In the genomic region with DNA sequence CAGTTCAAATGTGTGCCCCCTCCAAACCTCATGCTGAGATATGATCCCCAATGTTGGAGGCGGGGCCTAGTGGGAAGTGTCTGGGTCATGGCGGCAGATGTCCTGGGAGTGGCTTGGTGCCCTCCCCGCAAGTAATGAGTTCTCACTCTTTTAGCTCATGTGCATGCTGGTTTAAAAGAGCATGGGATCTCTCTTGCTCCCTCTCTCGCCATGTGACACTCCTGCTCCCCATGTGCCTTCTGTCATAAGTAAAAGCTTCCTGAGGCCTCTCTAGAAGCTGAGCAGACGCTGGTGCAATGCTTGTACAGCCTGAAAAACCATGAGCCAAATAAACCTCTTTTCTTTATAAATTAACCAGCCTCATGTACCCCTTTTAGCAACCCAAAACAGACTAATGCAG, we compare ENCODE assay signal across 22 cellular contexts.
DNase-seq lines count a peak whose midpoint lies in the region; ATAC-seq and TF ChIP-seq lines count a peak whose summit lies in the region.
"Had no signal": no experiment of that assay in that cellular context is flagged by ENCODE, and none has a peak within 500 bp of the region (broad histone marks: within the 10 kb centered on the region; RNA-seq: fewer than 3 reads in every experiment).

No MANE protein-coding gene starts in this region.

- H4K91ac ChIP-seq in trophoblast cell (ENCODE audit: low read depth, low read length): no peak overlapping the region

- H2BK120ac ChIP-seq in trophoblast cell (ENCODE audit: insufficient read depth, low read length, poor library complexity): no peak overlapping the region

- H3K27ac Mint-ChIP-seq in activated CD4-positive, alpha-beta T cell treated with anti-CD3 and anti-CD28 coated beads, Interleukin-2, amount 10 ng/mL, durations not matched to agents 24 days and 14 days: peak overlapping the region; percentile 41
- H3K27ac Mint-ChIP-seq in endothelial cell (ENCODE audit: unreplicated experiment): peak overlapping the region; percentile 8

- DNase-seq in activated CD4-positive, alpha-beta T cell treated with anti-CD3 and anti-CD28 coated beads, Interleukin-2, amount 10 ng/mL, durations not matched to agents 24 days and 14 days: no peak
- no peak for DNase-seq in activated CD4-positive, alpha-beta T cell treated with anti-CD3 and anti-CD28 coated beads, Interleukin-2, amount 50 U/mL, for 4 hours
- DNase-seq in NCI-H82 treated with DMSO at 0.1 percent for 48 hours (lab: John Stamatoyannopoulos, UW; ENCODE audit: unreplicated experiment): peak; percentile 83
- no peak for DNase-seq in endothelial cell (ENCODE audit: low spot score)
- no peak for DNase-seq in trophoblast cell
- DNase-seq in central memory CD4-positive, alpha-beta T cell: no peak
- DNase-seq in NCI-H1694 (lab: John Stamatoyannopoulos, UW): no peak
- DNase-seq: BE2C; Caco-2; CD4-positive, CD25-positive, alpha-beta regulatory T cell; H7; IMR-90; Karpas-422; NCI-H1048; NCI-H1436; NCI-H2081; NCI-H526; NK-92 treated with Interleukin-12 subunit alpha and Interleukin-12 subunit beta, amount 100 ng/mL, for 24 hours; Peyer's patch; SW 1271 had no signal

- H3K23ac ChIP-seq in trophoblast cell (ENCODE audit: low read length): no peak overlapping the region

- no peak overlapping the region for H2AK5ac ChIP-seq in trophoblast cell (ENCODE audit: low read length)

- intact Hi-C loops in activated CD4-positive, alpha-beta T cell treated with anti-CD3 and anti-CD28 coated beads, Interleukin-2, amount 10 ng/mL, durations not matched to agents 24 days and 14 days (cut with micrococcal nuclease): no loop called here

- H3K4ac ChIP-seq in trophoblast cell (ENCODE audit: low read depth, low read length): peak overlapping the region; percentile 47

- H3K14ac ChIP-seq in trophoblast cell (ENCODE audit: low read length): no peak overlapping the region

- H3K9ac ChIP-seq in trophoblast cell (ENCODE audit: low read length): no peak overlapping the region

- H4K8ac ChIP-seq in trophoblast cell (ENCODE audit: low read depth, low read length): no peak overlapping the region

- no peak overlapping the region for H3K4me2 ChIP-seq in trophoblast cell (ENCODE audit: low read length)

- no peak for ATAC-seq in GM19328 (IDR thresholded peaks at IDR 0.05; ENCODE audit: unreplicated experiment)

- no peak for TF ChIP-seq CTCF in endothelial cell (IDR thresholded peaks at IDR 0.05; ENCODE audit: unreplicated experiment)

- H2AFZ ChIP-seq in trophoblast cell (ENCODE audit: insufficient read depth, low read length, poor library complexity): no peak overlapping the region

- no peaks in the 10 kb centered on the region for H3K9me3 ChIP-seq in trophoblast cell (ENCODE audit: insufficient read depth, low read depth, low read length)
- H3K9me3 ChIP-seq: BE2C, Caco-2, Peyer's patch, SJSA1 had no signal

- H3K27me3 ChIP-seq in trophoblast cell (ENCODE audit: insufficient read depth, low read length): no peaks in the 10 kb centered on the region
- H3K27me3 ChIP-seq: BE2C, Peyer's patch, SJSA1 had no signal

- H3K27ac ChIP-seq in trophoblast cell (ENCODE audit: low read depth, low read length): no peak overlapping the region
- H3K27ac ChIP-seq: Peyer's patch, SJSA1 had no signal

- H2BK12ac ChIP-seq in trophoblast cell (ENCODE audit: low read length): no peak overlapping the region

- H3K4me3 ChIP-seq in trophoblast cell (ENCODE audit: low read depth, low read length): no peak overlapping the region
- H3K4me3 ChIP-seq: Peyer's patch, SJSA1 had no signal

- peaks cover 0 to 2% of the 10 kb centered on the region in 2 experiments for H3K36me3 ChIP-seq in trophoblast cell (ENCODE audit: control insufficient read depth in 1 of 2, insufficient read depth in 2 of 2, low read length in 2 of 2)
- H3K36me3 ChIP-seq: BE2C, Peyer's patch had no signal

- H2BK5ac ChIP-seq in trophoblast cell (ENCODE audit: low read depth, low read length, poor library complexity): no peak overlapping the region

- peaks cover 0 to 3% of the 10 kb centered on the region in 2 experiments for H3K4me1 ChIP-seq in trophoblast cell (ENCODE audit: control insufficient read depth in 1 of 2, insufficient read depth in 2 of 2, low read length in 2 of 2)
- H3K4me1 ChIP-seq: Caco-2, SJSA1 had no signal

- no peaks in the 10 kb centered on the region for H3K36me3 Mint-ChIP-seq in activated CD4-positive, alpha-beta T cell treated with anti-CD3 and anti-CD28 coated beads, Interleukin-2, amount 10 ng/mL, durations not matched to agents 24 days and 14 days (ENCODE audit: low read depth)
- H3K36me3 Mint-ChIP-seq in endothelial cell (ENCODE audit: low read depth, unreplicated experiment): peaks cover 3% of the 10 kb centered on the region

- WGBS in trophoblast cell (ENCODE audit: extremely low coverage, insufficient coverage, insufficient read length): no CpG with 5 or more reads among the region's 5 CpGs

- no peak overlapping the region for H4K12ac ChIP-seq in trophoblast cell (ENCODE audit: low read depth, low read length)

- H3K9me3 Mint-ChIP-seq in activated CD4-positive, alpha-beta T cell treated with anti-CD3 and anti-CD28 coated beads, Interleukin-2, amount 10 ng/mL, durations not matched to agents 24 days and 14 days: no peaks in the 10 kb centered on the region
- H3K9me3 Mint-ChIP-seq in endothelial cell (ENCODE audit: unreplicated experiment): no peaks in the 10 kb centered on the region
- H3K9me3 Mint-ChIP-seq: CD4-positive, CD25-positive, alpha-beta regulatory T cell had no signal

- peaks cover 8% of the 10 kb centered on the region for H3K4me1 Mint-ChIP-seq in activated CD4-positive, alpha-beta T cell treated with anti-CD3 and anti-CD28 coated beads, Interleukin-2, amount 10 ng/mL, durations not matched to agents 24 days and 14 days
- H3K4me1 Mint-ChIP-seq in endothelial cell (ENCODE audit: unreplicated experiment): peaks cover 25% of the 10 kb centered on the region

- no peak overlapping the region for H3K18ac ChIP-seq in trophoblast cell (ENCODE audit: low read length)

- no peaks in the 10 kb centered on the region for H3K79me1 ChIP-seq in trophoblast cell (ENCODE audit: low read length)

- no peak overlapping the region for H3K4me3 Mint-ChIP-seq in activated CD4-positive, alpha-beta T cell treated with anti-CD3 and anti-CD28 coated beads, Interleukin-2, amount 10 ng/mL, durations not matched to agents 24 days and 14 days
- no peak overlapping the region for H3K4me3 Mint-ChIP-seq in endothelial cell (ENCODE audit: unreplicated experiment)

- H3K79me2 ChIP-seq in trophoblast cell (ENCODE audit: control insufficient read depth, insufficient read depth, low read length, poor library complexity): peaks cover 2% of the 10 kb centered on the region

- H3K27me3 Mint-ChIP-seq in activated CD4-positive, alpha-beta T cell treated with anti-CD3 and anti-CD28 coated beads, Interleukin-2, amount 10 ng/mL, durations not matched to agents 24 days and 14 days: no peaks in the 10 kb centered on the region
- peaks cover 2% of the 10 kb centered on the region for H3K27me3 Mint-ChIP-seq in endothelial cell (ENCODE audit: unreplicated experiment)
- H3K27me3 Mint-ChIP-seq: CD4-positive, CD25-positive, alpha-beta regulatory T cell had no signal
